23 cellular contexts compared by ENCODE assay signal in genomic region chr13:64371045-64371444, GRCh38.
A peak's percentile ranks its signal among the peaks of the same experiment; 100 is the strongest.
DNase-seq lines count a peak whose midpoint lies in the region; ATAC-seq, FAIRE-seq and TF ChIP-seq lines count a peak whose summit lies in the region.
"Had no signal": no experiment of that assay in that cellular context is flagged by ENCODE, and none has a peak within 500 bp of the region (broad histone marks: within the 10 kb centered on the region; RNA-seq: fewer than 3 reads in every experiment).

No MANE protein-coding gene starts in this region.

- CTCF ChIA-PET in MCF 10A (lab: Yijun Ruan, JAX) (interaction anchor here (1.0 kb wide), 1 partner anchor 66 kb away, joined by 7 read pairs; no protein-coding TSS in a partner anchor), T-cell (lab: Charles Lee) (no interaction called here)

- H3K9me3 ChIP-seq in breast epithelium, result no peaks in the 10 kb centered on the region
- no peaks in the 10 kb centered on the region for H3K9me3 ChIP-seq in RWPE2 (ENCODE audit: severe bottlenecking)
- H3K9me3 ChIP-seq: ovary, uterus had no signal

- H3K9me3 Mint-ChIP-seq in MCF 10A (ENCODE audit: unreplicated experiment) (peaks cover 27% of the 10 kb centered on the region), T-cell (peaks cover 27 to 39% (median 32%) of the 10 kb centered on the region in 3 donors)

- no peaks in the 10 kb centered on the region for H3K36me3 ChIP-seq in breast epithelium
- H3K36me3 ChIP-seq in RWPE2 (ENCODE audit: low read depth), result no peaks in the 10 kb centered on the region
- H3K36me3 ChIP-seq: ovary, uterus had no signal

- no peak overlapping the region for H3K27ac ChIP-seq in breast epithelium
- no peak overlapping the region for H3K27ac ChIP-seq in RWPE2 (ENCODE audit: poor library complexity, severe bottlenecking)
- H3K27ac ChIP-seq in epithelial cell of prostate, result peak overlapping the region; percentile 54
- H3K27ac ChIP-seq: 22Rv1, ovary, uterus had no signal

- H3K4me1 Mint-ChIP-seq in MCF 10A (ENCODE audit: insufficient read depth, unreplicated experiment), result peaks cover 21% of the 10 kb centered on the region
- no peaks in the 10 kb centered on the region for H3K4me1 Mint-ChIP-seq in T-cell
- H3K4me1 Mint-ChIP-seq: activated naive CD4-positive, alpha-beta T cell treated with anti-CD3 and anti-CD28 coated beads, Interleukin-2, amount 50 U/mL, for 24 hours; B cell; IgD-negative memory B cell; naive B cell had no signal

- no peak for FAIRE-seq in urothelium cell line (lab: Jason Lieb, UNC)

- H3K36me3 Mint-ChIP-seq in MCF 10A (ENCODE audit: insufficient read depth, unreplicated experiment) (no peaks in the 10 kb centered on the region), T-cell (no peaks in the 10 kb centered on the region)
- H3K36me3 Mint-ChIP-seq: activated naive CD4-positive, alpha-beta T cell treated with anti-CD3 and anti-CD28 coated beads, Interleukin-2, amount 50 U/mL, for 24 hours; IgD-negative memory B cell; naive B cell had no signal

- H3K27ac Mint-ChIP-seq in MCF 10A (ENCODE audit: low read depth, unreplicated experiment) (peak overlapping the region; percentile 94), T-cell (no peak overlapping the region)
- H3K27ac Mint-ChIP-seq: activated naive CD4-positive, alpha-beta T cell treated with anti-CD3 and anti-CD28 coated beads, Interleukin-2, amount 50 U/mL, for 24 hours; B cell; IgD-negative memory B cell; naive B cell had no signal

- H3K27me3 ChIP-seq in breast epithelium (no peaks in the 10 kb centered on the region), RWPE2 (ENCODE audit: insufficient read depth, poor library complexity, severe bottlenecking) (no peaks in the 10 kb centered on the region)
- H3K27me3 ChIP-seq: ovary, uterus had no signal

- H3K4me3 Mint-ChIP-seq in MCF 10A (ENCODE audit: unreplicated experiment) (no peak overlapping the region), T-cell (no peak overlapping the region)
- H3K4me3 Mint-ChIP-seq: activated naive CD4-positive, alpha-beta T cell treated with anti-CD3 and anti-CD28 coated beads, Interleukin-2, amount 50 U/mL, for 24 hours; B cell; IgD-negative memory B cell; naive B cell had no signal

- no TSS peak for BruUV-seq in MCF 10A (replicated peaks; lab: Mats Ljungman, UMichigan)

- DNase-seq in MCF 10A (ENCODE audit: unreplicated experiment), result peak; percentile 85
- no peak for DNase-seq in breast epithelium (ENCODE audit: low spot score in 2 of 2)
- no peak for DNase-seq in RWPE2 (ENCODE audit: low spot score)
- peak; percentile 52 for DNase-seq in epithelial cell of prostate (ENCODE audit: low read depth, low spot score)
- peak; percentile 7 for DNase-seq in urothelium cell line (ENCODE audit: low spot score)
- DNase-seq in T-cell, result no peak
- no peak for DNase-seq in SKM-1 (lab: John Stamatoyannopoulos, UW; ENCODE audit: unreplicated experiment)
- DNase-seq: activated CD4-positive, alpha-beta T cell treated with anti-CD3 and anti-CD28 coated beads for 4 hours; DMS79; HCEC 1CT; mesenchymal stem cell; naive B cell; NCI-H1694 treated with DMSO at 0.1 percent for 48 hours; NCI-H774; ovary; right cardiac atrium; uterus had no signal

- H3K4me3 ChIP-seq in breast epithelium, result no peak overlapping the region
- H3K4me3 ChIP-seq in RWPE2 (ENCODE audit: severe bottlenecking), result no peak overlapping the region
- H3K4me3 ChIP-seq: ovary, uterus had no signal

- TF ChIP-seq CTCF in MCF 10A (IDR thresholded peaks at IDR 0.05; ENCODE audit: unreplicated experiment), result no peak
- no peak for TF ChIP-seq CTCF in breast epithelium (IDR thresholded peaks at IDR 0.05)
- no peak for TF ChIP-seq CTCF in RWPE2 (IDR thresholded peaks at IDR 0.05; ENCODE audit: poor library complexity, severe bottlenecking)

- H3K4me1 ChIP-seq in breast epithelium (no peaks in the 10 kb centered on the region), RWPE2 (ENCODE audit: insufficient read depth, poor library complexity, severe bottlenecking) (no peaks in the 10 kb centered on the region)
- H3K4me1 ChIP-seq: uterus had no signal

- peak; percentile 73 for ATAC-seq in RWPE2 (ENCODE audit: low read depth)
- ATAC-seq in GM21786 (IDR thresholded peaks at IDR 0.05; ENCODE audit: unreplicated experiment), result no peak
- no peak for ATAC-seq in T-cell (replicated peaks in 1 of 4)
- ATAC-seq: Panc1, right cardiac atrium had no signal

- TF ChIP-seq POLR2A in breast epithelium (IDR thresholded peaks at IDR 0.05), result no peak

- POLR2A ChIA-PET in MCF 10A (lab: Yijun Ruan, JAX), result interaction anchor here (1.0 kb wide), 1 partner anchor 27 kb away, joined by 3 read pairs; no protein-coding TSS in a partner anchor
- POLR2A ChIA-PET in T-cell (lab: Charles Lee), result no interaction called here

- intact Hi-C loops in MCF 10A (cut with micrococcal nuclease) (no loop called here), breast epithelium (cut with DNase I; ENCODE audit: low total_unique reads) (no loop called here)

- H3K27me3 Mint-ChIP-seq in MCF 10A (ENCODE audit: insufficient read depth, unreplicated experiment) (no peaks in the 10 kb centered on the region), T-cell (no peaks in the 10 kb centered on the region)
- H3K27me3 Mint-ChIP-seq: activated naive CD4-positive, alpha-beta T cell treated with anti-CD3 and anti-CD28 coated beads, Interleukin-2, amount 50 U/mL, for 24 hours; B cell; IgD-negative memory B cell; naive B cell had no signal

Comparison
In these comparisons a context has a peak if more than half of its experiments do, and no peak if none do; other contexts are left out.
1. DNase-seq: peak in MCF 10A (single experiment), epithelial cell of prostate (single experiment) and urothelium cell line (single experiment); none in breast epithelium (0 of 2), RWPE2 (single experiment), T-cell (0 of 34) and SKM-1 (single experiment).